28 cellular contexts compared by ENCODE assay signal in genomic region chr18:46372670-46373069, GRCh38.
"Had no signal": no experiment of that assay in that cellular context is flagged by ENCODE, and none has a peak within 500 bp of the region (broad histone marks: within the 10 kb centered on the region; RNA-seq: fewer than 3 reads in every experiment).

No MANE protein-coding gene starts in this region.

- H3K27ac Mint-ChIP-seq: activated CD4-positive, alpha-beta T cell treated with anti-CD3 and anti-CD28 coated beads, Interleukin-2, amount 10 ng/mL, durations not matched to agents 24 days and 14 days; activated CD8-positive, alpha-beta T cell treated with anti-CD3 and anti-CD28 coated beads for 36 hours; activated naive CD8-positive, alpha-beta T cell treated with anti-CD3 and anti-CD28 coated beads, Interleukin-2, amount 10 ng/mL, durations not matched to agents 7 days and 5 days; activated T-cell treated with anti-CD3 and anti-CD28 coated beads, Interleukin-2, amount 50 U/mL, for 72 hours; activated T-helper 17 cell treated with anti-CD3 and anti-CD28 coated beads, Interleukin-2, amount 50 U/mL, for 72 hours; IgD-negative memory B cell; T-cell; T-helper 17 cell had no signal

- H3K36me3 ChIP-seq: breast epithelium, MG63, SJSA1 had no signal

- H3K27me3 Mint-ChIP-seq: activated CD8-positive, alpha-beta T cell treated with anti-CD3 and anti-CD28 coated beads for 36 hours; activated naive CD8-positive, alpha-beta T cell treated with anti-CD3 and anti-CD28 coated beads, Interleukin-2, amount 10 ng/mL, durations not matched to agents 7 days and 5 days; activated T-helper 17 cell treated with anti-CD3 and anti-CD28 coated beads, Interleukin-2, amount 50 U/mL, for 72 hours; T-cell; T-helper 17 cell had no signal

- H3K4me1 Mint-ChIP-seq: activated CD4-positive, alpha-beta T cell treated with anti-CD3 and anti-CD28 coated beads, Interleukin-2, amount 10 ng/mL, durations not matched to agents 24 days and 14 days; activated T-helper 17 cell treated with anti-CD3 and anti-CD28 coated beads, Interleukin-2, amount 50 U/mL, for 72 hours; IgD-negative memory B cell; T-cell; T-helper 17 cell had no signal

- H3K4me3 Mint-ChIP-seq: activated CD4-positive, alpha-beta T cell treated with anti-CD3 and anti-CD28 coated beads, Interleukin-2, amount 10 ng/mL, durations not matched to agents 24 days and 14 days; activated CD8-positive, alpha-beta T cell treated with anti-CD3 and anti-CD28 coated beads for 36 hours; activated naive CD8-positive, alpha-beta T cell treated with anti-CD3 and anti-CD28 coated beads, Interleukin-2, amount 10 ng/mL, durations not matched to agents 7 days and 5 days; activated T-cell treated with anti-CD3 and anti-CD28 coated beads, Interleukin-2, amount 50 U/mL, for 72 hours; activated T-helper 17 cell treated with anti-CD3 and anti-CD28 coated beads, Interleukin-2, amount 50 U/mL, for 72 hours; IgD-negative memory B cell; T-cell; T-helper 17 cell had no signal

- H3K4me1 ChIP-seq: body of pancreas, breast epithelium, SJSA1 had no signal

- H3K4me3 ChIP-seq: body of pancreas, breast epithelium, MG63, SJSA1 had no signal

- DNase-seq: activated CD4-positive, alpha-beta T cell treated with anti-CD3 and anti-CD28 coated beads, Interleukin-2, amount 10 ng/mL, durations not matched to agents 24 days and 14 days; activated CD4-positive, alpha-beta T cell treated with anti-CD3 and anti-CD28 coated beads, Interleukin-2, amount 50 U/mL, for 4 hours; activated CD8-positive, alpha-beta T cell treated with anti-CD3 and anti-CD28 coated beads for 36 hours; activated effector memory CD4-positive, alpha-beta T cell treated with anti-CD3 and anti-CD28 coated beads, Interleukin-2, amount 50 U/mL, for 16 hours; activated naive CD4-positive, alpha-beta T cell; activated naive CD4-positive, alpha-beta T cell treated with anti-CD3 and anti-CD28 coated beads, Interleukin-2, amount 50 U/mL, for 16 hours; activated naive CD8-positive, alpha-beta T cell treated with anti-CD3 and anti-CD28 coated beads, Interleukin-2, amount 10 ng/mL, durations not matched to agents 7 days and 5 days; activated T-cell treated with anti-CD3 and anti-CD28 coated beads, Interleukin-2, amount 50 U/mL, for 1 hour; activated T-cell treated with anti-CD3 and anti-CD28 coated beads, Interleukin-2, amount 50 U/mL, for 72 hours; body of pancreas; Karpas-422; KBM-7; MG63; NCI-H1092; NCI-H1436 treated with DMSO at 0.1 percent for 48 hours; NCI-H1694 treated with DMSO at 0.1 percent for 48 hours; NCI-H2029; NCI-H345; NCI-H524 treated with DMSO at 0.1 percent for 48 hours; SHP77 treated with DMSO at 0.1 percent for 48 hours; SK-N-SH; T-cell; T-helper 17 cell had no signal

- H3K4me2 ChIP-seq: SK-N-SH had no signal

- H3K9ac ChIP-seq: SK-N-SH had no signal

- H3K9me3 Mint-ChIP-seq: activated CD4-positive, alpha-beta T cell treated with anti-CD3 and anti-CD28 coated beads, Interleukin-2, amount 10 ng/mL, durations not matched to agents 24 days and 14 days; activated CD8-positive, alpha-beta T cell treated with anti-CD3 and anti-CD28 coated beads for 36 hours; activated naive CD8-positive, alpha-beta T cell treated with anti-CD3 and anti-CD28 coated beads, Interleukin-2, amount 10 ng/mL, durations not matched to agents 7 days and 5 days; activated T-cell treated with anti-CD3 and anti-CD28 coated beads, Interleukin-2, amount 50 U/mL, for 72 hours; activated T-helper 17 cell treated with anti-CD3 and anti-CD28 coated beads, Interleukin-2, amount 50 U/mL, for 72 hours; T-cell had no signal

- H3K27me3 ChIP-seq: body of pancreas, breast epithelium, MG63, SJSA1 had no signal

- H3K36me3 Mint-ChIP-seq: activated naive CD8-positive, alpha-beta T cell treated with anti-CD3 and anti-CD28 coated beads, Interleukin-2, amount 10 ng/mL, durations not matched to agents 7 days and 5 days; T-cell had no signal

- H3K27ac ChIP-seq: body of pancreas, breast epithelium, SJSA1 had no signal

- H3K9me3 ChIP-seq: body of pancreas, breast epithelium, MG63, SJSA1, SK-N-SH had no signal

- ATAC-seq: activated CD8-positive, alpha-beta T cell treated with anti-CD3 and anti-CD28 coated beads for 36 hours; activated T-cell treated with anti-CD3 and anti-CD28 coated beads, Interleukin-2, amount 50 U/mL, for 72 hours; activated T-helper 17 cell treated with anti-CD3 and anti-CD28 coated beads, Interleukin-2, amount 50 U/mL, for 72 hours; body of pancreas; Panc1; T-cell; T-helper 17 cell had no signal
